Comparison of ENCODE assay signal across 9 cellular contexts in genomic region chr17:38341035-38341721, GRCh38. TPM values are rescaled to one million over a fixed set of nuclear protein-coding genes. Genes with fewer than 3 reads are reported as not detected.
DNase-seq lines count a peak whose midpoint lies in the region; ATAC-seq and TF ChIP-seq lines count a peak whose summit lies in the region.
"Had no signal": no experiment of that assay in that cellular context is flagged by ENCODE, and none has a peak within 500 bp of the region (broad histone marks: within the 10 kb centered on the region; RNA-seq: fewer than 3 reads in every experiment).

No MANE protein-coding gene starts in this region.

- H3K9me3 ChIP-seq in left lung (no peaks in the 10 kb centered on the region), gastroesophageal sphincter (no peaks in the 10 kb centered on the region)

- H3K27ac ChIP-seq in left lung, result no peak overlapping the region
- H3K27ac ChIP-seq in gastroesophageal sphincter, result no peak overlapping the region

- no peaks in the 10 kb centered on the region for H3K27me3 ChIP-seq in left lung
- H3K27me3 ChIP-seq in gastroesophageal sphincter, result peaks cover 4% of the 10 kb centered on the region

- peak; percentile 51 for ATAC-seq in left lung
- no peak for ATAC-seq in gastroesophageal sphincter
- no peak for ATAC-seq in natural killer cell

- 64 to 70% methylated on average over 2 to 4 of the region's 5 CpGs for WGBS in gastroesophageal sphincter (ENCODE audit: low coverage in 1 of 2), 2 donors

- no peak overlapping the region for H3K4me3 ChIP-seq in left lung
- H3K4me3 ChIP-seq in gastroesophageal sphincter, result no peak overlapping the region

- no peak for TF ChIP-seq POLR2A in gastroesophageal sphincter (IDR thresholded peaks at IDR 0.05)

- DNase-seq in COR-L47 (lab: John Stamatoyannopoulos, UW), result peak; percentile 88
- peak; percentile 82 to 96 (median 90) for DNase-seq in NCI-H1417 (lab: John Stamatoyannopoulos, UW)
- DNase-seq in amygdala (lab: John Stamatoyannopoulos, UW), result peak in 53 of 56 donors; percentile 19 to 89 (median 64)
- peak in 1 of 2 donors; percentile 81 for DNase-seq in left lung
- no peak for DNase-seq in activated CD8-positive, alpha-beta memory T cell treated with anti-CD3 and anti-CD28 coated beads, Interleukin-2, amount 50 U/mL, for 48 hours
- DNase-seq in NCI-H226, result no peak
- DNase-seq in natural killer cell, result no peak

- no peaks in the 10 kb centered on the region for H3K36me3 ChIP-seq in left lung
- no peaks in the 10 kb centered on the region for H3K36me3 ChIP-seq in gastroesophageal sphincter

- peaks cover 0 to 4% of the 10 kb centered on the region in 2 donors for H3K27me3 Mint-ChIP-seq in natural killer cell (ENCODE audit: low read depth in 2 of 2)

- no peak for TF ChIP-seq EP300 in gastroesophageal sphincter (IDR thresholded peaks at IDR 0.05)

- H3K27ac Mint-ChIP-seq in natural killer cell, result no peak overlapping the region

- TF ChIP-seq CTCF in left lung (IDR thresholded peaks at IDR 0.05), result no peak
- TF ChIP-seq CTCF in gastroesophageal sphincter (IDR thresholded peaks at IDR 0.05), result no peak
- no peak for TF ChIP-seq CTCF in natural killer cell (IDR thresholded peaks at IDR 0.05)

- no peaks in the 10 kb centered on the region for H3K36me3 Mint-ChIP-seq in natural killer cell

- H3K4me3 Mint-ChIP-seq in natural killer cell, result no peak overlapping the region

- intact Hi-C loops in left lung (cut with DNase I), result no loop called here
- intact Hi-C loops in natural killer cell (cut with micrococcal nuclease), result no loop called here

- H3K9me3 Mint-ChIP-seq in natural killer cell, result no peaks in the 10 kb centered on the region

- H3K4me1 ChIP-seq in left lung (no peaks in the 10 kb centered on the region), gastroesophageal sphincter (peaks cover 0 to 7% (median 0%) of the 10 kb centered on the region in 3 donors)

- H3K4me1 Mint-ChIP-seq in natural killer cell, result no peaks in the 10 kb centered on the region

RNA-seq across cellular contexts. Expression of gene GPR179, which starts 2.6 kb away (rescaled TPM):
- total RNA-seq in left lung, result under 1 TPM in 1 of 2 donors, not detected in 1; 0.50 TPM
- under 1 TPM in 2 of 4 donors, not detected in 2; 0.08 to 0.13 TPM for total RNA-seq in gastroesophageal sphincter
- total RNA-seq in natural killer cell, result not detected
- total RNA-seq: pulmonary artery endothelial cell had no signal

RNA-seq across cellular contexts. Expression of gene SOCS7, which starts 10.5 kb away (rescaled TPM):
- total RNA-seq in left lung (10 to 100 TPM; 19.4 to 22.4 TPM), gastroesophageal sphincter (10 to 100 TPM; 13.2 to 19.1 (median 15.7) TPM), natural killer cell (10 to 100 TPM; 13.6 to 31.8 (median 21.2) TPM)

RNA-seq across cellular contexts. Expression of gene MRPL45, which starts 44.2 kb away (rescaled TPM):
- total RNA-seq in left lung (10 to 100 TPM; 24.4 to 28.4 TPM), gastroesophageal sphincter (10 to 100 TPM; 23.1 to 32.4 (median 28.7) TPM), natural killer cell (10 to 100 TPM; 11.5 to 14.2 (median 12.6) TPM)

Comparison
In these comparisons a context has a peak if more than half of its experiments do, and no peak if none do; other contexts are left out.
1. DNase-seq: peak in COR-L47 (single experiment), NCI-H1417 (3 of 3) and amygdala (53 of 56); none in activated CD8-positive, alpha-beta memory T cell treated with anti-CD3 and anti-CD28 coated beads, Interleukin-2, amount 50 U/mL, for 48 hours (single experiment), NCI-H226 (single experiment) and natural killer cell (single experiment).